In the genomic region with DNA sequence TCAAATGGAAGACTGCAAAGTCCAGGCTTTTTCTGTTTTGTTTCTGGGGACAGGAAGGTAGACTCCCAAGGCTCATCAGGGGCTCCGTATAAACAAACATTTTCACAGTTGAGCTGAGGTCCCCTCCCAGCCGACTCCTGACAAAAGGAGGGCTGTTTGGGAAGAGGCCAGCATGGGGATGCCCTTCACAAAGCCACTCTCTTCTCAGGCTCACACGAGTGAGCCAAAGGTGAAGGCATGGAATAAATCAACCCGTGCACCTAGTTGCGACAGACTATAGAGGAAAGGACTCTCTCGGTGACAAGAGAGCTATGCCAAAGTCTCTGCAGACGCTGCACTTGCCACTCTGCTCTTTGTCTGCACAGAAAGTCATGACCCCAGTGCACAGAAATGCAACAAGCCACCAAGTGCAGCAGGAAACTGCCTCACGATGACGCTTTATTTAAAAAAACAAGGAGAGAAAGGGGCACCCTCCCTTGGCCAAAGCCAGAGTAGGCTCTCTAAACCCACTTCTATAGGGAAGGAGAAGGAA, we compare ENCODE assay signal across 1 cellular context.
A peak's percentile ranks its signal among the peaks of the same experiment; 100 is the strongest.
TF ChIP-seq lines count a peak whose summit lies in the region.

No MANE protein-coding gene starts in this region.

TF ChIP-seq in HepG2, 621 proteins besides CTCF, POLR2A, EP300 and RAD21 (continued from another document and continues in another):
- TF ChIP-seq THYN1 (CRISPR knock-in tag; IDR thresholded peaks at IDR 0.05; ENCODE audit: borderline replicate concordance, low read depth) (no peak), ZBTB21 (CRISPR knock-in tag; IDR thresholded peaks at IDR 0.05) (no peak), AFF4 (CRISPR knock-in tag; IDR thresholded peaks at IDR 0.05) (no peak), RCOR2 (CRISPR knock-in tag; IDR thresholded peaks at IDR 0.05) (peak; percentile 81), CEBPG (CRISPR knock-in tag; IDR thresholded peaks at IDR 0.05) (peak; percentile 88), ZNF205 (CRISPR knock-in tag; IDR thresholded peaks at IDR 0.05) (peak; percentile 57; the same call in 1 of the 2 replicates), DNMT1 (CRISPR knock-in tag; IDR thresholded peaks at IDR 0.05) (no peak; the same call in 1 of the 2 replicates), CBFB (CRISPR knock-in tag; IDR thresholded peaks at IDR 0.05) (no peak), TFE3 (CRISPR knock-in tag; IDR thresholded peaks at IDR 0.05) (no peak), ZNF275 (CRISPR knock-in tag; IDR thresholded peaks at IDR 0.05; ENCODE audit: borderline replicate concordance) (no peak), DPF2 (CRISPR knock-in tag; IDR thresholded peaks at IDR 0.05; ENCODE audit: borderline replicate concordance, low read depth) (0 out of 2 replicates have a peak, but pooled peaks have one; percentile 33), HDAC2 (CRISPR knock-in tag; IDR thresholded peaks at IDR 0.05) (0 out of 2 replicates have a peak, but pooled peaks have one; percentile 64), STAG1 (CRISPR knock-in tag; IDR thresholded peaks at IDR 0.05) (peak; percentile 18; the same call in 1 of the 2 replicates), MAFG (CRISPR knock-in tag; IDR thresholded peaks at IDR 0.05) (no peak), SOX5 (CRISPR knock-in tag; IDR thresholded peaks at IDR 0.05; ENCODE audit: borderline replicate concordance) (peak; percentile 73), ZSCAN21 (CRISPR knock-in tag; IDR thresholded peaks at IDR 0.05; ENCODE audit: borderline replicate concordance) (no peak), IKZF4 (CRISPR knock-in tag; IDR thresholded peaks at IDR 0.05; ENCODE audit: borderline replicate concordance, low read depth, not compliant biosample characterization) (no peak), TGIF2 (CRISPR knock-in tag; IDR thresholded peaks at IDR 0.05) (0 out of 2 replicates have a peak, but pooled peaks have one; percentile 41), TRAFD1 (CRISPR knock-in tag; IDR thresholded peaks at IDR 0.05; ENCODE audit: borderline replicate concordance) (no peak), ISL2 (CRISPR knock-in tag; IDR thresholded peaks at IDR 0.05) (no peak), ZHX1 (CRISPR knock-in tag; IDR thresholded peaks at IDR 0.05; ENCODE audit: low read depth) (0 out of 2 replicates have a peak, but pooled peaks have one; percentile 37), ARID4A (CRISPR knock-in tag; IDR thresholded peaks at IDR 0.05; ENCODE audit: borderline replicate concordance) (peak; percentile 46; the same call in 1 of the 2 replicates), ELF4 (CRISPR knock-in tag; IDR thresholded peaks at IDR 0.05; ENCODE audit: borderline replicate concordance) (no peak)
- TF ChIP-seq, protein P1, sequence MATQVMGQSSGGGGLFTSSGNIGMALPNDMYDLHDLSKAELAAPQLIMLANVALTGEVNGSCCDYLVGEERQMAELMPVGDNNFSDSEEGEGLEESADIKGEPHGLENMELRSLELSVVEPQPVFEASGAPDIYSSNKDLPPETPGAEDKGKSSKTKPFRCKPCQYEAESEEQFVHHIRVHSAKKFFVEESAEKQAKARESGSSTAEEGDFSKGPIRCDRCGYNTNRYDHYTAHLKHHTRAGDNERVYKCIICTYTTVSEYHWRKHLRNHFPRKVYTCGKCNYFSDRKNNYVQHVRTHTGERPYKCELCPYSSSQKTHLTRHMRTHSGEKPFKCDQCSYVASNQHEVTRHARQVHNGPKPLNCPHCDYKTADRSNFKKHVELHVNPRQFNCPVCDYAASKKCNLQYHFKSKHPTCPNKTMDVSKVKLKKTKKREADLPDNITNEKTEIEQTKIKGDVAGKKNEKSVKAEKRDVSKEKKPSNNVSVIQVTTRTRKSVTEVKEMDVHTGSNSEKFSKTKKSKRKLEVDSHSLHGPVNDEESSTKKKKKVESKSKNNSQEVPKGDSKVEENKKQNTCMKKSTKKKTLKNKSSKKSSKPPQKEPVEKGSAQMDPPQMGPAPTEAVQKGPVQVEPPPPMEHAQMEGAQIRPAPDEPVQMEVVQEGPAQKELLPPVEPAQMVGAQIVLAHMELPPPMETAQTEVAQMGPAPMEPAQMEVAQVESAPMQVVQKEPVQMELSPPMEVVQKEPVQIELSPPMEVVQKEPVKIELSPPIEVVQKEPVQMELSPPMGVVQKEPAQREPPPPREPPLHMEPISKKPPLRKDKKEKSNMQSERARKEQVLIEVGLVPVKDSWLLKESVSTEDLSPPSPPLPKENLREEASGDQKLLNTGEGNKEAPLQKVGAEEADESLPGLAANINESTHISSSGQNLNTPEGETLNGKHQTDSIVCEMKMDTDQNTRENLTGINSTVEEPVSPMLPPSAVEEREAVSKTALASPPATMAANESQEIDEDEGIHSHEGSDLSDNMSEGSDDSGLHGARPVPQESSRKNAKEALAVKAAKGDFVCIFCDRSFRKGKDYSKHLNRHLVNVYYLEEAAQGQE (IDR thresholded peaks at IDR 0.05; ENCODE audit: borderline replicate concordance in 1 of 2, low read depth in 1 of 2, low read length in 2 of 2) = peak in 1 of 2 experiments; percentile 40; a peak in 1 of 4 replicates
- TF ChIP-seq, protein P2, sequence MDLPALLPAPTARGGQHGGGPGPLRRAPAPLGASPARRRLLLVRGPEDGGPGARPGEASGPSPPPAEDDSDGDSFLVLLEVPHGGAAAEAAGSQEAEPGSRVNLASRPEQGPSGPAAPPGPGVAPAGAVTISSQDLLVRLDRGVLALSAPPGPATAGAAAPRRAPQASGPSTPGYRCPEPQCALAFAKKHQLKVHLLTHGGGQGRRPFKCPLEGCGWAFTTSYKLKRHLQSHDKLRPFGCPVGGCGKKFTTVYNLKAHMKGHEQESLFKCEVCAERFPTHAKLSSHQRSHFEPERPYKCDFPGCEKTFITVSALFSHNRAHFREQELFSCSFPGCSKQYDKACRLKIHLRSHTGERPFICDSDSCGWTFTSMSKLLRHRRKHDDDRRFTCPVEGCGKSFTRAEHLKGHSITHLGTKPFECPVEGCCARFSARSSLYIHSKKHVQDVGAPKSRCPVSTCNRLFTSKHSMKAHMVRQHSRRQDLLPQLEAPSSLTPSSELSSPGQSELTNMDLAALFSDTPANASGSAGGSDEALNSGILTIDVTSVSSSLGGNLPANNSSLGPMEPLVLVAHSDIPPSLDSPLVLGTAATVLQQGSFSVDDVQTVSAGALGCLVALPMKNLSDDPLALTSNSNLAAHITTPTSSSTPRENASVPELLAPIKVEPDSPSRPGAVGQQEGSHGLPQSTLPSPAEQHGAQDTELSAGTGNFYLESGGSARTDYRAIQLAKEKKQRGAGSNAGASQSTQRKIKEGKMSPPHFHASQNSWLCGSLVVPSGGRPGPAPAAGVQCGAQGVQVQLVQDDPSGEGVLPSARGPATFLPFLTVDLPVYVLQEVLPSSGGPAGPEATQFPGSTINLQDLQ (CRISPR knock-in tag; IDR thresholded peaks at IDR 0.05) = no peak
